ENCODE assay signal across 20 cellular contexts in genomic region chr6:2264932-2265331, GRCh38. TPM values are rescaled to one million over a fixed set of nuclear protein-coding genes. Genes with fewer than 3 reads are reported as not detected.
DNase-seq lines count a peak whose midpoint lies in the region; ATAC-seq and TF ChIP-seq lines count a peak whose summit lies in the region.
"Had no signal": no experiment of that assay in that cellular context is flagged by ENCODE, and none has a peak within 500 bp of the region (broad histone marks: within the 10 kb centered on the region; RNA-seq: fewer than 3 reads in every experiment).

No MANE protein-coding gene starts in this region.

- no peak for TF ChIP-seq CTCF in epithelial cell of esophagus (IDR thresholded peaks at IDR 0.05; ENCODE audit: insufficient read depth, low read depth, low read length, missing control alignments)

- peak; percentile 36 for ATAC-seq in left colon
- ATAC-seq: activated CD4-positive, CD25-positive, alpha-beta regulatory T cell treated with anti-CD3 and anti-CD28 coated beads, Interleukin-2, amount 50 U/mL, for 24 hours; HCT116 had no signal

- peak; percentile 35 for DNase-seq in Daoy (ENCODE audit: low read depth)
- peak; percentile 73 for DNase-seq in M059J (ENCODE audit: low read depth)
- DNase-seq in epithelial cell of esophagus (ENCODE audit: low read depth) = peak; percentile 82
- DNase-seq in left colon = no peak
- no peak for DNase-seq in GOT3 (lab: John Stamatoyannopoulos, UW)
- DNase-seq in NOMO-1 treated with dmso at 0.1 percent for 144 hours (lab: John Stamatoyannopoulos, UW; ENCODE audit: unreplicated experiment) = no peak
- no peak for DNase-seq in DMS153 (lab: John Stamatoyannopoulos, UW)
- DNase-seq: activated CD8-positive, alpha-beta memory T cell treated with anti-CD3 and anti-CD28 coated beads for 24 hours; activated T-cell treated with anti-CD3 and anti-CD28 coated beads, Interleukin-2, amount 50 U/mL, for 48 hours; AML-193; Caco-2; cortex of kidney; glutamatergic neuron; NCI-H1694 treated with DMSO at 0.1 percent for 48 hours; occipital lobe; Peyer's patch; T-helper 9 cell had no signal

- intact Hi-C loops in left colon (cut with DNase I, micrococcal nuclease) = no loop called here

- no peak overlapping the region for H3K4me3 ChIP-seq in epithelial cell of esophagus (ENCODE audit: low read length)
- H3K4me3 ChIP-seq: Peyer's patch, right atrium auricular region had no signal

RNA-seq across cellular contexts. Expression of gene GMDS, which starts 19.5 kb away (rescaled TPM):
- total RNA-seq in Daoy (2014; rRNA removed; shearing (Covaris generic)) = 10.0 and 18.8 TPM in 2 replicates
- total RNA-seq in M059J (2014; rRNA removed; shearing (Covaris generic)) = 22.4 and 23.2 TPM in 2 replicates
- 100 to 1,000 TPM; 148 to 229 TPM for total RNA-seq in left colon

Comparison
In these comparisons a context has a peak if more than half of its experiments do, and no peak if none do; other contexts are left out.
1. DNase-seq: peak in Daoy (single experiment), M059J (single experiment) and epithelial cell of esophagus (single experiment); none in left colon (0 of 2), GOT3 (single experiment), NOMO-1 treated with dmso at 0.1 percent for 144 hours (single experiment) and DMS153 (single experiment).